ENCODE assay signal across 8 cellular contexts in the genomic region with DNA sequence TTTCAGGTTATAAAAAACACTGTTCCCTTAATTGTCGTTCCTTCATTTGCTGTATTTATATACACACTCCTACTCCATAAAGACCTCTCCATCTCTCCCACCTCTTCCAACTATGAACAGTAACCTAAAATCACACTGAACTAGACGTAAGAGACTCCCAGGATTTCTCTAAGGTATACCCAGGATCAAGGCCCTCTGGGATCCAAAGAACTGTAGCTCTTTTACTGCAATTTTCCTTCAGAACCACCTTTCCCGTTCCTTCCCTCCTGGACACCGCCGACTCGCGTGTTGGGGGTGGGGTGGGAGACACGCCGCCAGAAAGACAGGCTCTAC. TPM values are rescaled to one million over a fixed set of nuclear protein-coding genes. Genes with fewer than 3 reads are reported as not detected.
DNase-seq lines count a peak whose midpoint lies in the region; ATAC-seq and TF ChIP-seq lines count a peak whose summit lies in the region.

No MANE protein-coding gene starts in this region.

- H3K9me3 ChIP-seq in AG04450 (ENCODE audit: control insufficient read depth, insufficient read depth, low read length) = no peaks in the 10 kb centered on the region
- no peaks in the 10 kb centered on the region for H3K9me3 ChIP-seq in HCT116 (ENCODE audit: control insufficient read depth in 1 of 2, insufficient read depth in 1 of 2, low read depth in 1 of 2, low read length in 2 of 2)
- no peaks in the 10 kb centered on the region for H3K9me3 ChIP-seq in mucosa of rectum (ENCODE audit: control insufficient read depth in 2 of 2, low read length in 2 of 2)

- H3K9me2 ChIP-seq in HCT116 (ENCODE audit: insufficient read depth) = no peaks in the 10 kb centered on the region

- H3K27ac ChIP-seq in AG04450 (ENCODE audit: low read depth, low read length) = peak overlapping the region; percentile 93
- H3K27ac ChIP-seq in HCT116 (ENCODE audit: low read depth, low read length) = peak overlapping the region; percentile 97
- H3K27ac ChIP-seq in brain microvascular endothelial cell = peak overlapping the region; percentile 95
- peak overlapping the region; percentile 96 to 98 for H3K27ac ChIP-seq in mucosa of rectum (ENCODE audit: low read depth in 2 of 2, low read length in 2 of 2)

- intact Hi-C loops in HCT116 (cut with micrococcal nuclease) = loop anchor here (5.0 kb wide), 1 partner anchor 150 kb away; a partner anchor contains a TSS
- intact Hi-C loops in left colon (cut with DNase I, micrococcal nuclease) = loop anchor here in 1 of 2 donors (10.0 kb wide), 1 partner anchor 208 kb away; a partner anchor contains a TSS

- POLR2A ChIA-PET in AG04450 (lab: Yijun Ruan, JAX) = interaction anchor here (0.8 to 1.0 kb wide), 3 partner anchors 20 to 99 kb away, joined by 3 read pairs; no protein-coding TSS in a partner anchor
- POLR2A ChIA-PET in HCT116 (lab: Charles Lee) = interaction anchor here (1.2 kb wide), 1 partner anchor 12 kb away, joined by 3 read pairs; no protein-coding TSS in a partner anchor

- no peak for TF ChIP-seq RAD21 in HCT116 (IDR thresholded peaks at IDR 0.05; ENCODE audit: low read depth)

- peak overlapping the region; percentile 90 for H3K4me3 ChIP-seq in AG04450 (ENCODE audit: low read depth, low read length)
- peak overlapping the region; percentile 79 to 82 for H3K4me3 ChIP-seq in HCT116 (replicated peaks in 1 of 2; ENCODE audit: low read depth in 1 of 2, low read length in 2 of 2)
- peak overlapping the region; percentile 93 for H3K4me3 ChIP-seq in brain microvascular endothelial cell (ENCODE audit: low read depth, low read length)
- H3K4me3 ChIP-seq in mucosa of rectum (ENCODE audit: low read length in 2 of 2) = peak overlapping the region; percentile 79 to 95

- H3K27me3 ChIP-seq in AG04450 (ENCODE audit: control insufficient read depth, insufficient read depth, low read length) (no peaks in the 10 kb centered on the region), HCT116 (ENCODE audit: insufficient read depth, low read length) (no peaks in the 10 kb centered on the region), brain microvascular endothelial cell (replicated peaks) (no peaks in the 10 kb centered on the region), mucosa of rectum (ENCODE audit: control insufficient read depth in 2 of 2, insufficient read depth in 2 of 2, low read length in 2 of 2) (no peaks in the 10 kb centered on the region)

- DNase-seq in AG04450 (ENCODE audit: low read depth, low spot score) (no peak), HCT116 (ENCODE audit: low read depth, low spot score) (no peak), brain microvascular endothelial cell (no peak), left colon (no peak), 8988T (no peak)

- TF ChIP-seq POLR2A in HCT116 (IDR thresholded peaks at IDR 0.05; ENCODE audit: borderline replicate concordance, extremely low read depth, insufficient read depth, insufficient read length) = no peak

- H3K9ac ChIP-seq in HCT116 (ENCODE audit: low read length) (peak overlapping the region; percentile 97), mucosa of rectum (ENCODE audit: low read depth in 1 of 2, low read length in 2 of 2) (peak overlapping the region; percentile 94 to 97)

- H3K4me1 ChIP-seq in HCT116 (ENCODE audit: control insufficient read depth in 1 of 2, insufficient read depth in 2 of 2, low read length in 2 of 2) (peaks cover 4 to 19% of the 10 kb centered on the region in 2 experiments; a peak in 3 of 4 replicates), mucosa of rectum (ENCODE audit: control insufficient read depth in 2 of 2, insufficient read depth in 2 of 2, low read length in 2 of 2) (peaks cover 5 to 18% of the 10 kb centered on the region in 2 donors)

- TF ChIP-seq CTCF in AG04450 (IDR thresholded peaks at IDR 0.05; ENCODE audit: low read depth, low read length) (no peak), HCT116 (IDR thresholded peaks at IDR 0.05 in 2 of 3, conservative IDR thresholded peaks at IDR 0.05 in 1 of 3; ENCODE audit: borderline replicate concordance in 1 of 3, insufficient read depth in 1 of 3, low read depth in 2 of 3, low read length in 2 of 3) (no peak), brain microvascular endothelial cell (IDR thresholded peaks at IDR 0.05; ENCODE audit: low read depth, low read length, missing control alignments) (no peak)

- CTCF ChIA-PET in AG04450 (lab: Charles Lee) = interaction anchor here (1.1 to 2.1 kb wide), 2 partner anchors 15 to 29 kb away, joined by 3 to 6 read pairs; a partner anchor contains a TSS
- CTCF ChIA-PET in HCT116 (lab: Charles Lee) = interaction anchor here (0.6 kb wide), 1 partner anchor 64 kb away, joined by 3 read pairs; no protein-coding TSS in a partner anchor

- no TSS peak for BruUV-seq in HCT116 (replicated peaks; lab: Mats Ljungman, UMichigan)

- H4K20me1 ChIP-seq in HCT116 (ENCODE audit: insufficient read depth) = no peaks in the 10 kb centered on the region; the same call in 1 of the 2 replicates

- peak; percentile 11; the same call in 1 of the 2 replicates for ATAC-seq in HCT116
- ATAC-seq in HG02870 (IDR thresholded peaks at IDR 0.05; ENCODE audit: unreplicated experiment) = no peak
- ATAC-seq in left colon = no peak
- no peak for ATAC-seq in GM19395 (IDR thresholded peaks at IDR 0.05; ENCODE audit: unreplicated experiment)

- in situ Hi-C loops in brain microvascular endothelial cell (cut with HindIII; ENCODE audit: low pct_ligation_motif_present, low sequenced_read_pairs) = no loop called here

- peaks cover 62% of the 10 kb centered on the region for H3K79me2 ChIP-seq in HCT116 (ENCODE audit: insufficient read depth, low read length)

- H3K4me2 ChIP-seq in HCT116 (ENCODE audit: low read length) = peak overlapping the region; percentile 84

- RAD21 ChIA-PET in HCT116 (lab: Charles Lee; ENCODE audit: low non-redundant PET in 1 of 2, low total read pairs in 2 of 2, uncharacterized antibody in 2 of 2, unreplicated experiment in 2 of 2) = no interaction called here

- H2AFZ ChIP-seq in HCT116 (ENCODE audit: low read depth, low read length, poor library complexity, severe bottlenecking) = no peak overlapping the region

- H3K36me3 ChIP-seq in HCT116 (ENCODE audit: control insufficient read depth in 1 of 2, insufficient read depth in 2 of 2, low read length in 2 of 2) (no peaks in the 10 kb centered on the region), brain microvascular endothelial cell (replicated peaks) (no peaks in the 10 kb centered on the region), mucosa of rectum (ENCODE audit: control insufficient read depth in 2 of 2, insufficient read depth in 2 of 2, low read length in 2 of 2) (no peaks in the 10 kb centered on the region)

TF ChIP-seq in HCT116, 20 proteins besides CTCF, POLR2A, EP300 and RAD21:
- TF ChIP-seq, protein P1, sequence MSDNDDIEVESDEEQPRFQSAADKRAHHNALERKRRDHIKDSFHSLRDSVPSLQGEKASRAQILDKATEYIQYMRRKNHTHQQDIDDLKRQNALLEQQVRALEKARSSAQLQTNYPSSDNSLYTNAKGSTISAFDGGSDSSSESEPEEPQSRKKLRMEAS (IDR thresholded peaks at IDR 0.05) = no peak
- TF ChIP-seq TCF7L2 (IDR thresholded peaks at IDR 0.05; ENCODE audit: borderline replicate concordance, extremely low read depth, insufficient read depth, insufficient read length) = no peak
- TF ChIP-seq CEBPB (IDR thresholded peaks at IDR 0.05; ENCODE audit: low read depth) = no peak
- TF ChIP-seq FOSL1 (IDR thresholded peaks at IDR 0.05; ENCODE audit: low read depth) = no peak
TF ChIP-seq in HCT116: peak in this region for 0.

RNA-seq across cellular contexts. Expression of a gene that starts 0.7 kb away (rescaled TPM):
- 13.1 and 17.6 TPM in 2 replicates for polyA plus RNA-seq in AG04450 (2011; rRNA removed)
- 28.0 and 33.8 TPM in 2 replicates for polyA minus RNA-seq in AG04450 (2011; rRNA and poly(A)+ RNA removed)
- total RNA-seq in HCT116 (2021; ENCODE audit: unreplicated experiment) (21.6 TPM), left colon (10 to 100 TPM; 21.7 to 22.7 TPM)
- polyA plus RNA-seq in HCT116 (2012) = 6.9 and 7.1 TPM in 2 replicates

RNA-seq across cellular contexts. Expression of a gene that starts 29.1 kb away (rescaled TPM):
- polyA plus RNA-seq in AG04450 (2011; rRNA removed) = 25.6 and 27.9 TPM in 2 replicates
- 43.2 and 61.6 TPM in 2 replicates for polyA minus RNA-seq in AG04450 (2011; rRNA and poly(A)+ RNA removed)
- total RNA-seq in HCT116 (2021; ENCODE audit: unreplicated experiment) (51.0 TPM), left colon (10 to 100 TPM; 19.6 to 29.4 TPM)
- 13.7 and 24.8 TPM in 2 replicates for polyA plus RNA-seq in HCT116 (2012)

RNA-seq across cellular contexts. Expression of a gene that starts 32.3 kb away (rescaled TPM):
- polyA plus RNA-seq in AG04450 (2011; rRNA removed) = 77.5 and 96.2 TPM in 2 replicates
- polyA minus RNA-seq in AG04450 (2011; rRNA and poly(A)+ RNA removed) = 35.4 and 44.5 TPM in 2 replicates
- 86.9 TPM for total RNA-seq in HCT116 (2021; ENCODE audit: unreplicated experiment)
- polyA plus RNA-seq in HCT116 (2012) = 60.2 and 87.0 TPM in 2 replicates
- total RNA-seq in left colon = 10 to 100 TPM; 52.4 to 55.9 TPM
